In the genomic region with DNA sequence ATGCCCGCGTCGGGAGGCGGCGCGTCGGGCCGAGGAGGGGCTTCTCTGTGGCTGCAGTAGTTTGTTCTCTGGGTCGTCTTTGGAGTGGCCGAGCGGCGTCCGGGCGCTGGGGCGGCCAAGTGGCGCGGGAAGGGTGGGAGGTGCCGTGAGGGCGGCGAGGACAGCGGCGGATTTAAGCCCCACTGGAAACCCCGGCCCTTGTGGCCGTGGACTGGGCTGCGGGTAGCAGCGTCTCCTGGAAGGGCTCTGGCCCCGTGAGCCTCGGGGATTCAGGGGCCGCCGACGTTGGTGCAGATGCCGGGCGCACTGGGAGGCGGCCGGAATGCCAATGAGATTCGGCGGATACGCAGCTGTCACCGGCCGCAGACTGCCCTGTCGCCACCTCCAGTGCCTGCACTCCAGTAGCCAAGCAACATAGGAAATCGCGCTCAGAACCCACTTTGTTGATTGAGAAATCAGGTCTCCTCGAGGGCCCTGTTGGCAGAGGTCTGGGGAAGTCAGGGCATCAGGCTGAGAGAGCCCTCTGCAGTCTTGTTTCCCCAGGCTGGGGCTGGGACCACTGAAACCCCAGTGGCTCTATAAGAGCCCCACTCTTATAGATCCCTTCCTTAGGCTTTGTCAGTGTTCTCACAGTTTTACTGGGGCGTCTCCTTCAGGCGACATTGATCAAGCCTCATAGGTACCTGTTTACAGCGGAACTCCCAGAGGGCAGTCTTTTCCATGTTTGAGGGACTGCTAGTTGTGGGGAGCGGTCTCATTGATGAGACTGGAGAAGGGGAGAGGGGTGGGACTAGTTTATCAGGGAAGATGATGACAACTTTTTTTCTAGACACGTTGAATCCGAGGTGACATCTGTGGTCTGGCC, we compare ENCODE assay signal across 8 cellular contexts. TPM values are rescaled to one million over a fixed set of nuclear protein-coding genes. Genes with fewer than 3 reads are reported as not detected.
DNase-seq lines count a peak whose midpoint lies in the region; ATAC-seq and TF ChIP-seq lines count a peak whose summit lies in the region.

No MANE protein-coding gene starts in this region.

- ATAC-seq in GM21515 (IDR thresholded peaks at IDR 0.05; ENCODE audit: unreplicated experiment), result peak; percentile 3

- peaks cover 38% of the 10 kb centered on the region for H3K36me3 Mint-ChIP-seq in activated CD4-positive, alpha-beta memory T cell treated with anti-CD3 and anti-CD28 coated beads, Interleukin-2, amount 10 ng/mL, durations not matched to agents 7 days and 5 days (ENCODE audit: low read depth)
- H3K36me3 Mint-ChIP-seq in nephron (ENCODE audit: low read depth), result peaks cover 23% of the 10 kb centered on the region

- peak overlapping the region; percentile 86 for H3K27ac ChIP-seq in KOPT-K1 (ENCODE audit: low read depth, low read length, poor library complexity, severe bottlenecking)

- H3K27me3 Mint-ChIP-seq in activated CD4-positive, alpha-beta memory T cell treated with anti-CD3 and anti-CD28 coated beads, Interleukin-2, amount 10 ng/mL, durations not matched to agents 7 days and 5 days, result no peaks in the 10 kb centered on the region
- H3K27me3 Mint-ChIP-seq in nephron (ENCODE audit: low read depth), result no peaks in the 10 kb centered on the region

- no peaks in the 10 kb centered on the region for H3K9me3 Mint-ChIP-seq in activated CD4-positive, alpha-beta memory T cell treated with anti-CD3 and anti-CD28 coated beads, Interleukin-2, amount 10 ng/mL, durations not matched to agents 7 days and 5 days
- H3K9me3 Mint-ChIP-seq in nephron, result no peaks in the 10 kb centered on the region

- H3K36me3 ChIP-seq in KOPT-K1 (ENCODE audit: insufficient read depth, low read length), result peaks cover 33% of the 10 kb centered on the region

- DNase-seq in Daoy (ENCODE audit: low read depth), result peak; percentile 29
- peak; percentile 51 for DNase-seq in activated CD4-positive, alpha-beta memory T cell treated with anti-CD3 and anti-CD28 coated beads, Interleukin-2, amount 10 ng/mL, durations not matched to agents 7 days and 5 days
- DNase-seq in fibroblast of pulmonary artery (ENCODE audit: low read depth), result peak; percentile 34
- no peak for DNase-seq in LoVo (ENCODE audit: low spot score)
- no peak for DNase-seq in KG1 (lab: John Stamatoyannopoulos, UW)

- TF ChIP-seq CTCF in fibroblast of pulmonary artery (IDR thresholded peaks at IDR 0.05; ENCODE audit: low read length, missing control alignments) (no peak), nephron (IDR thresholded peaks at IDR 0.05; ENCODE audit: unreplicated experiment in 3 of 3) (no peak)

- CTCF ChIA-PET in activated CD4-positive, alpha-beta memory T cell treated with anti-CD3 and anti-CD28 coated beads, Interleukin-2, amount 10 ng/mL, durations not matched to agents 7 days and 5 days (lab: Charles Lee), result no interaction called here

- H3K9me3 ChIP-seq in KOPT-K1 (ENCODE audit: insufficient read depth, low read length, poor library complexity, severe bottlenecking), result no peaks in the 10 kb centered on the region

- peak overlapping the region; percentile 89 for H3K27ac Mint-ChIP-seq in activated CD4-positive, alpha-beta memory T cell treated with anti-CD3 and anti-CD28 coated beads, Interleukin-2, amount 10 ng/mL, durations not matched to agents 7 days and 5 days
- peak overlapping the region; percentile 1 to 95 (median 38) for H3K27ac Mint-ChIP-seq in nephron

- peak overlapping the region; percentile 78 for H3K4me3 ChIP-seq in fibroblast of pulmonary artery (replicated peaks; ENCODE audit: low read depth, low read length)

- H3K4me3 Mint-ChIP-seq in activated CD4-positive, alpha-beta memory T cell treated with anti-CD3 and anti-CD28 coated beads, Interleukin-2, amount 10 ng/mL, durations not matched to agents 7 days and 5 days, result peak overlapping the region; percentile 95
- peak overlapping the region; percentile 96 to 97 (median 96) for H3K4me3 Mint-ChIP-seq in nephron

- POLR2A ChIA-PET in activated CD4-positive, alpha-beta memory T cell treated with anti-CD3 and anti-CD28 coated beads, Interleukin-2, amount 10 ng/mL, durations not matched to agents 7 days and 5 days (lab: Charles Lee), result interaction anchor here (0.7 to 5.6 kb wide), 3 partner anchors 10 to 59 kb away, joined by 3 to 82 read pairs (median 3); a partner anchor contains a TSS

- peaks cover 70% of the 10 kb centered on the region for H3K4me1 Mint-ChIP-seq in activated CD4-positive, alpha-beta memory T cell treated with anti-CD3 and anti-CD28 coated beads, Interleukin-2, amount 10 ng/mL, durations not matched to agents 7 days and 5 days
- peaks cover 53% of the 10 kb centered on the region for H3K4me1 Mint-ChIP-seq in nephron

RNA-seq across cellular contexts. Expression of a gene that starts 0.6 kb away (rescaled TPM):
- 5.8 and 8.1 TPM in 2 replicates for total RNA-seq in Daoy (2014; rRNA removed; shearing (Covaris generic))
- total RNA-seq in activated CD4-positive, alpha-beta memory T cell treated with anti-CD3 and anti-CD28 coated beads, Interleukin-2, amount 10 ng/mL, durations not matched to agents 7 days and 5 days, result 10 to 100 TPM; 13.5 to 14.3 TPM

RNA-seq across cellular contexts. Expression of a gene that starts 12.0 kb away (rescaled TPM):
- total RNA-seq in Daoy (2014; rRNA removed; shearing (Covaris generic)), result 69.6 and 81.5 TPM in 2 replicates
- 10 to 100 TPM; 26.2 to 28.4 TPM for total RNA-seq in activated CD4-positive, alpha-beta memory T cell treated with anti-CD3 and anti-CD28 coated beads, Interleukin-2, amount 10 ng/mL, durations not matched to agents 7 days and 5 days

RNA-seq across cellular contexts. Expression of a gene that starts 58.7 kb away (rescaled TPM):
- 4.8 and 5.6 TPM in 2 replicates for total RNA-seq in Daoy (2014; rRNA removed; shearing (Covaris generic))
- 10 to 100 TPM; 16.0 TPM for total RNA-seq in activated CD4-positive, alpha-beta memory T cell treated with anti-CD3 and anti-CD28 coated beads, Interleukin-2, amount 10 ng/mL, durations not matched to agents 7 days and 5 days

Comparison
In these comparisons a context has a peak if more than half of its experiments do, and no peak if none do; other contexts are left out.
1. DNase-seq: peak in Daoy (single experiment), activated CD4-positive, alpha-beta memory T cell treated with anti-CD3 and anti-CD28 coated beads, Interleukin-2, amount 10 ng/mL, durations not matched to agents 7 days and 5 days (single experiment) and fibroblast of pulmonary artery (single experiment); none in LoVo (single experiment) and KG1 (single experiment).